1 cellular context compared by ENCODE assay signal in genomic region chr10:11145498-11145855, GRCh38.
TF ChIP-seq lines count a peak whose summit lies in the region.

No MANE protein-coding gene starts in this region.

TF ChIP-seq in HepG2, 621 proteins besides CTCF, POLR2A, EP300 and RAD21:
- TF ChIP-seq ZHX2 (IDR thresholded peaks at IDR 0.05; ENCODE audit: low read depth) = no peak
- no peak for TF ChIP-seq ZHX2 (CRISPR knock-in tag; IDR thresholded peaks at IDR 0.05; ENCODE audit: borderline replicate concordance)
- TF ChIP-seq ZNF543 (CRISPR knock-in tag; IDR thresholded peaks at IDR 0.05) = no peak
- TF ChIP-seq GABPA (IDR thresholded peaks at IDR 0.05; ENCODE audit: low read depth, low read length) = no peak
- 0 out of 2 replicates have a peak, but pooled peaks have one; percentile 36 for TF ChIP-seq GABPA (CRISPR knock-in tag; IDR thresholded peaks at IDR 0.05; ENCODE audit: low read depth)
